Comparison of ENCODE assay signal across 12 cellular contexts in the genomic region with DNA sequence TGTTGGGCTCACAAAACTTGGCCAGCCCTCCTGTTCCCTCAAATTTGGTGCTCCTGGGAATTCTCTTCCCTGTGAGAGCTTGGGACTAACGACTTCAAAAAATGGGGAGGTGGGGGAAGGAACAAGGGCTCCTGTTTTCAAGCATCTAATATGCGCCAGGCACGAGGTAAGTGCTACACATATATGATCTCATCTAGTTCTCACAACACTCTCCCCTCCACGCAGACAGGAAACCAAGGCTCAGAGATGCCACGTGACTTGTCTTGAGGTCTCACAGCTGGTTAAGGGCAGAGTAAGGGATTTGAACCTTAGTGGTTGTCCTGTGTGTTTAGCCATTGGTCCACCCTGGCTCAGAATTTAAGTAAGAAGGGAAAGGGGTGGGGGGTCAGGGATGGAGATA.
DNase-seq lines count a peak whose midpoint lies in the region; ATAC-seq, FAIRE-seq and TF ChIP-seq lines count a peak whose summit lies in the region.
"Had no signal": no experiment of that assay in that cellular context is flagged by ENCODE, and none has a peak within 500 bp of the region (broad histone marks: within the 10 kb centered on the region; RNA-seq: fewer than 3 reads in every experiment).

No MANE protein-coding gene starts in this region.

- H3K27ac Mint-ChIP-seq in H9 = no peak overlapping the region
- H3K27ac Mint-ChIP-seq in central memory CD8-positive, alpha-beta T cell (ENCODE audit: low read depth) = peak overlapping the region; percentile 94
- H3K27ac Mint-ChIP-seq: activated B cell treated with CpG ODN at 0.5 μM for 24 hours; dendritic cell treated with granulocyte-macrophage colony-stimulating factor and Interleukin-4, amounts not matched to agents 40 ng/mL and 50 ng/mL, for 4 days had no signal

- H3K27me3 ChIP-seq in H9 (ENCODE audit: insufficient read depth, low read length) (no peaks in the 10 kb centered on the region), spleen (replicated peaks in 1 of 7) (no peaks in the 10 kb centered on the region), upper lobe of right lung (no peaks in the 10 kb centered on the region)

- no peak overlapping the region for H4K8ac ChIP-seq in H9 (replicated peaks; ENCODE audit: insufficient read length, low read depth, low read length)

- H4K5ac ChIP-seq in H9 (ENCODE audit: insufficient read length, low read depth, low read length) = no peak overlapping the region

- H2BK15ac ChIP-seq in H9 (ENCODE audit: low read depth, low read length) = no peak overlapping the region

- no peak overlapping the region for H4K91ac ChIP-seq in H9 (ENCODE audit: insufficient read length, low read depth, low read length)

- no CpG with 5 or more reads among the region's 5 CpGs for WGBS in H9 (ENCODE audit: extremely low coverage, insufficient read length, low lambda C conversion rate)
- WGBS in spleen, 5 donors = 12 to 22% (median 17%) methylated on average over 5 of the region's 5 CpGs

- FAIRE-seq in urothelium cell line (lab: Jason Lieb, UNC) = no peak

- H3K36me3 ChIP-seq in spleen = no peaks in the 10 kb centered on the region
- no peaks in the 10 kb centered on the region for H3K36me3 ChIP-seq in upper lobe of right lung
- H3K36me3 ChIP-seq: thoracic aorta had no signal

- no peaks in the 10 kb centered on the region for H3K9me3 Mint-ChIP-seq in H9
- no peaks in the 10 kb centered on the region for H3K9me3 Mint-ChIP-seq in central memory CD8-positive, alpha-beta T cell
- H3K9me3 Mint-ChIP-seq: activated B cell treated with CpG ODN at 0.5 μM for 24 hours; dendritic cell treated with granulocyte-macrophage colony-stimulating factor and Interleukin-4, amounts not matched to agents 40 ng/mL and 50 ng/mL, for 4 days had no signal

- no peaks in the 10 kb centered on the region for H3K36me3 Mint-ChIP-seq in H9 (ENCODE audit: insufficient read depth in 1 of 3, low read depth in 3 of 3)
- H3K36me3 Mint-ChIP-seq in central memory CD8-positive, alpha-beta T cell (ENCODE audit: insufficient read depth) = peaks cover 2% of the 10 kb centered on the region

- H3K18ac ChIP-seq in H9 (ENCODE audit: insufficient read length, low read depth, low read length) = no peak overlapping the region

- H3K4ac ChIP-seq in H9 (ENCODE audit: low read depth, low read length) = no peak overlapping the region

- no peaks in the 10 kb centered on the region for H3K79me2 ChIP-seq in H9 (ENCODE audit: insufficient read depth, low read length)

- TF ChIP-seq POLR2A in spleen (IDR thresholded peaks at IDR 0.05) = no peak

- H3K27ac ChIP-seq in H9 (ENCODE audit: insufficient read length, low read depth, low read length) (no peak overlapping the region), spleen (no peak overlapping the region), upper lobe of right lung (no peak overlapping the region)
- H3K27ac ChIP-seq: thoracic aorta had no signal

- H3K14ac ChIP-seq in H9 (ENCODE audit: insufficient read depth, low read length) = no peak overlapping the region; the same call in 1 of the 2 replicates

- H3K79me1 ChIP-seq in H9 (ENCODE audit: insufficient read depth, low read depth, low read length, poor library complexity, severe bottlenecking) = no peaks in the 10 kb centered on the region

- H3K9me3 ChIP-seq in H9 (ENCODE audit: control insufficient read depth, low read depth, low read length) (no peaks in the 10 kb centered on the region), spleen (no peaks in the 10 kb centered on the region), upper lobe of right lung (no peaks in the 10 kb centered on the region)
- H3K9me3 ChIP-seq: thoracic aorta had no signal

- peak; percentile 2 for DNase-seq in H9
- DNase-seq in central memory CD8-positive, alpha-beta T cell (ENCODE audit: low spot score in 2 of 2) = peak in 1 of 2 donors; percentile 72
- DNase-seq in spleen = peak; percentile 66
- DNase-seq in HuH-7.5 (ENCODE audit: low spot score) = no peak
- DNase-seq in GM10266 (ENCODE audit: extremely low spot score) = no peak
- no peak for DNase-seq in urothelium cell line (ENCODE audit: low spot score)
- no peak for DNase-seq in upper lobe of right lung
- DNase-seq: activated B cell treated with CpG ODN at 0.5 μM for 24 hours, GF-D8 had no signal

- no peak overlapping the region for H2AK5ac ChIP-seq in H9 (ENCODE audit: insufficient read length, low read length)

- no peak overlapping the region for H2BK120ac ChIP-seq in H9 (ENCODE audit: low read depth, low read length, poor library complexity, severe bottlenecking)

- peak; percentile 31; the same call in 2 of the 3 replicates for ATAC-seq in SK-N-SH treated with all-trans-retinoic acid at 6 μM for 48 hours
- peak; percentile 86 for ATAC-seq in central memory CD8-positive, alpha-beta T cell (replicated peaks; ENCODE audit: extremely low read depth, poor library complexity, severe bottlenecking)
- ATAC-seq in upper lobe of right lung = no peak

- H4K20me1 ChIP-seq in H9 (ENCODE audit: control insufficient read depth, insufficient read depth, insufficient read length) = no peaks in the 10 kb centered on the region

- H3K4me1 ChIP-seq in H9 (ENCODE audit: insufficient read depth, low read length) (no peaks in the 10 kb centered on the region), spleen (peaks cover 0 to 39% (median 5%) of the 10 kb centered on the region in 6 donors), upper lobe of right lung (no peaks in the 10 kb centered on the region)

- TF ChIP-seq CTCF in H9 (conservative IDR thresholded peaks at IDR 0.05) (no peak), spleen (IDR thresholded peaks at IDR 0.05 in 8 of 11, conservative IDR thresholded peaks at IDR 0.05 in 3 of 11) (no peak), GM10266 (IDR thresholded peaks at IDR 0.05; ENCODE audit: control insufficient read depth, insufficient read depth, low read depth, missing control alignments) (no peak), upper lobe of right lung (IDR thresholded peaks at IDR 0.05) (no peak)

- H3K4me3 ChIP-seq in spleen (no peak overlapping the region), upper lobe of right lung (no peak overlapping the region)
- H3K4me3 ChIP-seq: thoracic aorta had no signal

- H3K4me3 Mint-ChIP-seq in H9 = no peak overlapping the region
- peak overlapping the region; percentile 61 for H3K4me3 Mint-ChIP-seq in central memory CD8-positive, alpha-beta T cell
- H3K4me3 Mint-ChIP-seq: activated B cell treated with CpG ODN at 0.5 μM for 24 hours; dendritic cell treated with granulocyte-macrophage colony-stimulating factor and Interleukin-4, amounts not matched to agents 40 ng/mL and 50 ng/mL, for 4 days had no signal

- peaks cover 14% of the 10 kb centered on the region for H3K27me3 Mint-ChIP-seq in H9 (ENCODE audit: low read depth)
- no peaks in the 10 kb centered on the region for H3K27me3 Mint-ChIP-seq in central memory CD8-positive, alpha-beta T cell
- H3K27me3 Mint-ChIP-seq: dendritic cell treated with granulocyte-macrophage colony-stimulating factor and Interleukin-4, amounts not matched to agents 40 ng/mL and 50 ng/mL, for 4 days had no signal

- H3K4me1 Mint-ChIP-seq in H9 = peaks cover 19 to 29% of the 10 kb centered on the region in 2 experiments
- H3K4me1 Mint-ChIP-seq in central memory CD8-positive, alpha-beta T cell = peaks cover 66% of the 10 kb centered on the region
- H3K4me1 Mint-ChIP-seq: activated B cell treated with CpG ODN at 0.5 μM for 24 hours had no signal

- H3K4me2 ChIP-seq in H9 (ENCODE audit: insufficient read depth, insufficient read length, low read length) = no peak overlapping the region

- H2BK20ac ChIP-seq in H9 (ENCODE audit: low read depth, low read length, poor library complexity, severe bottlenecking) = no peak overlapping the region

- H3T11ph ChIP-seq in H9 (ENCODE audit: low read length) = no peak overlapping the region

- no peak overlapping the region for H2AFZ ChIP-seq in H9 (ENCODE audit: low read length)

- no peak overlapping the region for H3K23ac ChIP-seq in H9 (ENCODE audit: insufficient read length, low read depth, low read length)

- no peak overlapping the region for H3K9ac ChIP-seq in H9 (ENCODE audit: extremely low read depth, insufficient read length, low read length)

- no peaks in the 10 kb centered on the region for H3K23me2 ChIP-seq in H9 (ENCODE audit: insufficient read length, low read depth, low read length, poor library complexity, severe bottlenecking)

- H2BK12ac ChIP-seq in H9 (ENCODE audit: insufficient read length, low read depth, low read length) = no peak overlapping the region

- H2BK5ac ChIP-seq in H9 (ENCODE audit: insufficient read length, low read length) = no peak overlapping the region

- intact Hi-C loops in spleen (cut with DNase I; ENCODE audit: low total_unique reads) = no loop called here
- intact Hi-C loops in upper lobe of right lung (cut with DNase I) = no loop called here

- H3K56ac ChIP-seq in H9 (ENCODE audit: insufficient read length, low read depth, low read length) = no peak overlapping the region

TF ChIP-seq in SK-N-SH treated with all-trans-retinoic acid at 6 μM for 48 hours, 23 proteins besides CTCF, POLR2A, EP300 and RAD21:
- no peak for TF ChIP-seq ESRRG (CRISPR knock-in tag; IDR thresholded peaks at IDR 0.05)
- no peak for TF ChIP-seq ISL1 (CRISPR knock-in tag; IDR thresholded peaks at IDR 0.05)

Comparison
In these comparisons a context has a peak if more than half of its experiments do, and no peak if none do; other contexts are left out.
1. DNase-seq: peak in H9 (single experiment) and spleen (single experiment); none in HuH-7.5 (single experiment), GM10266 (single experiment), urothelium cell line (single experiment) and upper lobe of right lung (single experiment).